Comparison of ENCODE assay signal across 14 cellular contexts in genomic region chr17:43831633-43832032, GRCh38. TPM values are rescaled to one million over a fixed set of nuclear protein-coding genes. Genes with fewer than 3 reads are reported as not detected.
DNase-seq lines count a peak whose midpoint lies in the region; ATAC-seq and TF ChIP-seq lines count a peak whose summit lies in the region.
"Had no signal": no experiment of that assay in that cellular context is flagged by ENCODE, and none has a peak within 500 bp of the region (broad histone marks: within the 10 kb centered on the region; RNA-seq: fewer than 3 reads in every experiment).

No MANE protein-coding gene starts in this region.

- H2BK20ac ChIP-seq in H9 (ENCODE audit: low read depth, low read length, poor library complexity, severe bottlenecking), result no peak overlapping the region

- H3K79me1 ChIP-seq in H9 (ENCODE audit: insufficient read depth, low read depth, low read length, poor library complexity, severe bottlenecking) (no peaks in the 10 kb centered on the region), mesendoderm (ENCODE audit: low read length) (no peaks in the 10 kb centered on the region)

- H3K36me3 ChIP-seq in mesendoderm (ENCODE audit: control insufficient read depth, insufficient read depth, low read length) (no peaks in the 10 kb centered on the region), tibial artery (peaks cover 5 to 47% (median 24%) of the 10 kb centered on the region in 3 donors)
- H3K36me3 ChIP-seq: prostate gland had no signal

- no peak for ATAC-seq in GM18505 (IDR thresholded peaks at IDR 0.05; ENCODE audit: unreplicated experiment)

- no peaks in the 10 kb centered on the region for H3K79me2 ChIP-seq in H9 (ENCODE audit: insufficient read depth, low read length)
- H3K79me2 ChIP-seq in mesendoderm (ENCODE audit: control insufficient read depth, insufficient read depth, low read length), result no peaks in the 10 kb centered on the region

- no peak for DNase-seq in AG04449 (ENCODE audit: low read depth, low spot score)
- DNase-seq in H9, result no peak
- DNase-seq in chondrocyte (ENCODE audit: low spot score), result no peak
- peak; percentile 11 for DNase-seq in mesendoderm
- DNase-seq in SIG-M5 (lab: John Stamatoyannopoulos, UW), result no peak
- DNase-seq in tibial artery, result no peak
- no peak for DNase-seq in UCSD-AML1 (lab: John Stamatoyannopoulos, UW; ENCODE audit: unreplicated experiment)
- DNase-seq: foreskin keratinocyte, NCI-H1417 had no signal

- H2BK15ac ChIP-seq in H9 (ENCODE audit: low read depth, low read length), result no peak overlapping the region
- no peak overlapping the region for H2BK15ac ChIP-seq in mesendoderm (replicated peaks; ENCODE audit: low read depth)

- H3K36me3 Mint-ChIP-seq in H9 (ENCODE audit: insufficient read depth in 1 of 3, low read depth in 3 of 3) (peaks cover 8 to 30% (median 12%) of the 10 kb centered on the region in 3 experiments), chondrocyte (ENCODE audit: low read depth) (peaks cover 16% of the 10 kb centered on the region)

- no peak overlapping the region for H2AK5ac ChIP-seq in H9 (ENCODE audit: insufficient read length, low read length)
- no peak overlapping the region for H2AK5ac ChIP-seq in mesendoderm (ENCODE audit: low read length)

- no peak overlapping the region for H3K23ac ChIP-seq in H9 (ENCODE audit: insufficient read length, low read depth, low read length)
- H3K23ac ChIP-seq in mesendoderm (ENCODE audit: low read length), result no peak overlapping the region

- POLR2A ChIA-PET in AG04449 (lab: Yijun Ruan, JAX), result no interaction called here

- intact Hi-C loops in tibial artery (cut with DNase I; ENCODE audit: low total_unique reads), result loop anchor here (10.0 kb wide), 1 partner anchor 47 kb away; the partner anchor contains the start of gene CFAP97D1

- WGBS in H9 (ENCODE audit: extremely low coverage, insufficient read length, low lambda C conversion rate), result no CpG with 5 or more reads among the region's 8 CpGs
- WGBS in mesendoderm (ENCODE audit: extremely low coverage, insufficient coverage, low lambda C conversion rate), result no CpG with 5 or more reads among the region's 8 CpGs

- H3K18ac ChIP-seq in H9 (ENCODE audit: insufficient read length, low read depth, low read length), result no peak overlapping the region
- H3K18ac ChIP-seq in mesendoderm (ENCODE audit: low read length), result no peak overlapping the region

- H3T11ph ChIP-seq in H9 (ENCODE audit: low read length), result no peak overlapping the region

- no peak overlapping the region for H4K91ac ChIP-seq in H9 (ENCODE audit: insufficient read length, low read depth, low read length)

- no peak overlapping the region for H2BK120ac ChIP-seq in H9 (ENCODE audit: low read depth, low read length, poor library complexity, severe bottlenecking)
- H2BK120ac ChIP-seq in mesendoderm (ENCODE audit: low read depth, low read length), result no peak overlapping the region

- H2AFZ ChIP-seq in H9 (ENCODE audit: low read length), result no peak overlapping the region

- H3K27ac Mint-ChIP-seq in H9 (no peak overlapping the region), chondrocyte (ENCODE audit: unreplicated experiment) (no peak overlapping the region)

- H4K5ac ChIP-seq in H9 (ENCODE audit: insufficient read length, low read depth, low read length) (no peak overlapping the region), mesendoderm (ENCODE audit: low read length) (no peak overlapping the region)

- H3K4me1 ChIP-seq in H9 (ENCODE audit: insufficient read depth, low read length), result no peaks in the 10 kb centered on the region
- no peaks in the 10 kb centered on the region for H3K4me1 ChIP-seq in mesendoderm (ENCODE audit: control insufficient read depth, low read depth, low read length)
- peaks cover 0 to 22% (median 18%) of the 10 kb centered on the region in 4 donors for H3K4me1 ChIP-seq in tibial artery
- H3K4me1 ChIP-seq: foreskin keratinocyte, prostate gland had no signal

- H3K4me2 ChIP-seq in H9 (ENCODE audit: insufficient read depth, insufficient read length, low read length) (peak overlapping the region; percentile 37), mesendoderm (ENCODE audit: low read length) (no peak overlapping the region)

- H3K4me3 ChIP-seq in AG04449 (ENCODE audit: low read depth, low read length), result peak overlapping the region; percentile 71
- H3K4me3 ChIP-seq in mesendoderm (ENCODE audit: low read length), result no peak overlapping the region
- peak overlapping the region in 1 of 2 donors; percentile 68 for H3K4me3 ChIP-seq in tibial artery

- peaks cover 4% of the 10 kb centered on the region for H3K23me2 ChIP-seq in H9 (ENCODE audit: insufficient read length, low read depth, low read length, poor library complexity, severe bottlenecking)

- H3K27me3 ChIP-seq in H9 (ENCODE audit: insufficient read depth, low read length), result peaks cover 6% of the 10 kb centered on the region; the same call in 1 of the 2 replicates
- peaks cover 2% of the 10 kb centered on the region for H3K27me3 ChIP-seq in mesendoderm (ENCODE audit: insufficient read depth, low read length, poor library complexity)
- no peaks in the 10 kb centered on the region for H3K27me3 ChIP-seq in tibial artery

- H3K9me3 Mint-ChIP-seq in H9, result peaks cover 11 to 14% of the 10 kb centered on the region in 2 experiments
- H3K9me3 Mint-ChIP-seq in chondrocyte (ENCODE audit: low read depth), result peaks cover 4% of the 10 kb centered on the region

- no peak overlapping the region for H4K8ac ChIP-seq in H9 (replicated peaks; ENCODE audit: insufficient read length, low read depth, low read length)
- H4K8ac ChIP-seq in mesendoderm (ENCODE audit: low read depth, low read length), result no peak overlapping the region

- peaks cover 16 to 23% of the 10 kb centered on the region in 2 experiments for H3K4me1 Mint-ChIP-seq in H9
- H3K4me1 Mint-ChIP-seq in chondrocyte (ENCODE audit: low read depth), result peaks cover 27% of the 10 kb centered on the region

- H3K4me3 Mint-ChIP-seq in H9 (peak overlapping the region; percentile 74 to 88), chondrocyte (ENCODE audit: unreplicated experiment) (peak overlapping the region; percentile 76)

- CTCF ChIA-PET in AG04449 (lab: Yijun Ruan, JAX), result interaction anchor here (1.1 to 2.8 kb wide), 6 partner anchors 9 to 46 kb away, joined by 3 to 22 read pairs (median 4); partner anchors contain the start of gene CD300LG

- H2BK5ac ChIP-seq in H9 (ENCODE audit: insufficient read length, low read length) (no peak overlapping the region), mesendoderm (ENCODE audit: low read length) (no peak overlapping the region)

- no peak overlapping the region for H3K4ac ChIP-seq in H9 (ENCODE audit: low read depth, low read length)
- no peak overlapping the region for H3K4ac ChIP-seq in mesendoderm (ENCODE audit: low read depth, low read length)

- no peak overlapping the region for H3K9ac ChIP-seq in H9 (ENCODE audit: extremely low read depth, insufficient read length, low read length)
- H3K9ac ChIP-seq in mesendoderm (ENCODE audit: low read length), result no peak overlapping the region

- no peaks in the 10 kb centered on the region for H4K20me1 ChIP-seq in H9 (ENCODE audit: control insufficient read depth, insufficient read depth, insufficient read length)

- H3K27ac ChIP-seq in H9 (ENCODE audit: insufficient read length, low read depth, low read length), result no peak overlapping the region
- H3K27ac ChIP-seq in mesendoderm (ENCODE audit: low read depth, low read length), result no peak overlapping the region
- H3K27ac ChIP-seq in tibial artery, result no peak overlapping the region
- H3K27ac ChIP-seq: foreskin keratinocyte had no signal

- TF ChIP-seq POLR2A in GM18505 (IDR thresholded peaks at IDR 0.05; ENCODE audit: borderline replicate concordance, extremely low read depth, insufficient read depth, insufficient read length), result no peak

- H3K27me3 Mint-ChIP-seq in H9 (ENCODE audit: low read depth), result peaks cover 46% of the 10 kb centered on the region
- H3K27me3 Mint-ChIP-seq in chondrocyte (ENCODE audit: low read depth), result no peaks in the 10 kb centered on the region

- no peak overlapping the region for H2BK12ac ChIP-seq in H9 (ENCODE audit: insufficient read length, low read depth, low read length)

- H3K56ac ChIP-seq in H9 (ENCODE audit: insufficient read length, low read depth, low read length), result no peak overlapping the region
- H3K56ac ChIP-seq in mesendoderm (ENCODE audit: low read length), result no peak overlapping the region

- TF ChIP-seq CTCF in AG04449 (IDR thresholded peaks at IDR 0.05; ENCODE audit: insufficient read depth, low read length, missing control alignments) (no peak), H9 (conservative IDR thresholded peaks at IDR 0.05) (no peak), chondrocyte (IDR thresholded peaks at IDR 0.05) (no peak), tibial artery (IDR thresholded peaks at IDR 0.05) (no peak)

- H3K9me3 ChIP-seq in H9 (ENCODE audit: control insufficient read depth, low read depth, low read length) (no peaks in the 10 kb centered on the region), tibial artery (no peaks in the 10 kb centered on the region)
- H3K9me3 ChIP-seq: prostate gland, thoracic aorta had no signal

- no peak overlapping the region for H3K14ac ChIP-seq in H9 (ENCODE audit: insufficient read depth, low read length)

RNA-seq across cellular contexts. Expression of gene MPP3, which starts 1.3 kb away (rescaled TPM):
- total RNA-seq in H9 (2021) (5.7 and 6.9 TPM in 2 replicates), chondrocyte (13.3 to 15.6 TPM (median 14.4 TPM) in 3 replicates)
- polyA plus RNA-seq in mesendoderm (2013, experiment 1 of 2), result 2.2 TPM
- polyA plus RNA-seq in mesendoderm (2013, experiment 2 of 2), result 2.9 TPM
- total RNA-seq: T-helper 1 cell treated with Interleukin-12 subunit alpha and Interleukin-12 subunit beta and Interleukin-4 antibody, amounts not matched to agents 30 ng/mL and 1 ng/mL, for 36 hours had no signal

RNA-seq across cellular contexts. Expression of gene CD300LG, which starts 15.3 kb away (rescaled TPM):
- total RNA-seq in H9 (2021) (not detected in 2 replicates), chondrocyte (0.15 TPM in 1 of 3 replicates, not detected in the others)
- polyA plus RNA-seq in mesendoderm (2013, experiment 1 of 2), result not detected
- polyA plus RNA-seq in mesendoderm (2013, experiment 2 of 2), result not detected
- total RNA-seq: foreskin keratinocyte; T-helper 1 cell treated with Interleukin-12 subunit alpha and Interleukin-12 subunit beta and Interleukin-4 antibody, amounts not matched to agents 30 ng/mL and 1 ng/mL, for 36 hours had no signal
- polyA plus RNA-seq: foreskin keratinocyte had no signal

RNA-seq across cellular contexts. Expression of gene CFAP97D1, which starts 51.4 kb away (rescaled TPM):
- not detected in 2 replicates for total RNA-seq in H9 (2021)
- not detected in 3 replicates for total RNA-seq in chondrocyte
- polyA plus RNA-seq in mesendoderm (2013, experiment 1 of 2), result 0.03 TPM
- polyA plus RNA-seq in mesendoderm (2013, experiment 2 of 2), result 0.03 TPM
- total RNA-seq: foreskin keratinocyte; left colon; T-helper 1 cell treated with Interleukin-12 subunit alpha and Interleukin-12 subunit beta and Interleukin-4 antibody, amounts not matched to agents 30 ng/mL and 1 ng/mL, for 36 hours; thoracic aorta had no signal
- polyA plus RNA-seq: foreskin keratinocyte had no signal

RNA-seq across cellular contexts. Expression of gene DUSP3, which starts 52.9 kb away (rescaled TPM):
- 16.9 and 17.6 TPM in 2 replicates for total RNA-seq in H9 (2021)
- total RNA-seq in chondrocyte, result 39.4 to 60.2 TPM (median 57.7 TPM) in 3 replicates
- polyA plus RNA-seq in mesendoderm (2013, experiment 1 of 2), result 21.5 TPM
- polyA plus RNA-seq in mesendoderm (2013, experiment 2 of 2), result 21.8 TPM
